8 cellular contexts compared by ENCODE assay signal in the genomic region with DNA sequence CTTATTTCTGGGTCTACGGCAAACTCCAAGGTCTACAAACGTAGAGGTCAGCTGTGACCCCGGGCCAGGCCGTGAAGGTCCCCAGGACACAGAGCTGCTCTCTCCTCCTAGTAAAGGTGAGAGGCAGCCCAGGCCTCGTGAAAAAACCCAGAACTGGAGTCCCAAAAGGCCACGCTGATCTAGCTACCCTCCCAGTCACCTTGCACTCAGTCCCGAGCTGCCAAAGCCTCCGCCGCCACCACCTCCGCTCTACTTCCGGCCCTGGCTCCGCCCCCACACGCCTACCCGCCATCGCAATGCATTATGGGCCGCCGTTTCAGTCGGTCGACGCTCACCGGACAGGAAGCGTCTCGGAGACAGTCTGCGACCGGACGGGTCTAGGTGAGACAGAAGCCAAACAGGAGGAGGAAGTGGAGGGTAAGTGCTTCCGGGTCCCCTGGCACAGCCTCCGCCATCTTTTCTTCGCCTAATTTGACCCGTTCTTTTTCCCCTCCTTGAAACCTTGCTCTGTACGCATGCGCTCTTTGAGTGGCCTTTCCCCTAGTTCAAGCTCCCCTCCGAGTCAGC. TPM values are rescaled to one million over a fixed set of nuclear protein-coding genes. Genes with fewer than 3 reads are reported as not detected.
DNase-seq lines count a peak whose midpoint lies in the region; ATAC-seq and TF ChIP-seq lines count a peak whose summit lies in the region.

A gene with protein sequence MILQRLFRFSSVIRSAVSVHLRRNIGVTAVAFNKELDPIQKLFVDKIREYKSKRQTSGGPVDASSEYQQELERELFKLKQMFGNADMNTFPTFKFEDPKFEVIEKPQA (minus strand): TSS at position 251 of the 567 bp plus-strand sequence. CDS start 5,110 bp downstream, outside the sequence.
A gene (plus strand): TSS at position 319 of the 567 bp plus-strand sequence. CDS start 6,627 bp downstream, outside the sequence.

- H3K36me3 Mint-ChIP-seq in activated CD8-positive, alpha-beta memory T cell treated with anti-CD3 and anti-CD28 coated beads, Interleukin-2, amount 10 ng/mL, durations not matched to agents 7 days and 5 days, result peaks cover 3% of the 10 kb centered on the region
- H3K36me3 Mint-ChIP-seq in endodermal cell (ENCODE audit: low read depth), result peaks cover 6% of the 10 kb centered on the region

- peaks cover 4% of the 10 kb centered on the region for H3K79me1 ChIP-seq in mesendoderm (ENCODE audit: low read length)

- peak within 1 kb of the TSS; percentile 95 for H3K27ac ChIP-seq in endodermal cell (ENCODE audit: low read depth, low read length)
- peak within 1 kb of the TSS; percentile 99 for H3K27ac ChIP-seq in mesendoderm (ENCODE audit: low read depth, low read length)

- H2BK15ac ChIP-seq in mesendoderm (replicated peaks; ENCODE audit: low read depth), result no peak within 1 kb of the TSS

- H3K4ac ChIP-seq in mesendoderm (ENCODE audit: low read depth, low read length), result peak within 1 kb of the TSS; percentile 72

- H3K56ac ChIP-seq in mesendoderm (ENCODE audit: low read length), result peak within 1 kb of the TSS; percentile 100

- CTCF ChIA-PET in activated CD8-positive, alpha-beta memory T cell treated with anti-CD3 and anti-CD28 coated beads, Interleukin-2, amount 10 ng/mL, durations not matched to agents 7 days and 5 days (lab: Charles Lee), result interaction anchor here (0.8 to 2.3 kb wide), 6 partner anchors 10 to 312 kb away, joined by 3 to 16 read pairs (median 3); no protein-coding TSS in a partner anchor

- peak within 1 kb of the TSS; percentile 82 for H3K23ac ChIP-seq in mesendoderm (ENCODE audit: low read length)

- no peaks in the 10 kb centered on the region for H3K9me3 Mint-ChIP-seq in activated CD8-positive, alpha-beta memory T cell treated with anti-CD3 and anti-CD28 coated beads, Interleukin-2, amount 10 ng/mL, durations not matched to agents 7 days and 5 days (ENCODE audit: low read depth)
- H3K9me3 Mint-ChIP-seq in endodermal cell, result no peaks in the 10 kb centered on the region

- no peak within 1 kb of the TSS for H2AK5ac ChIP-seq in mesendoderm (ENCODE audit: low read length)

- ATAC-seq in GM21381 (IDR thresholded peaks at IDR 0.05; ENCODE audit: unreplicated experiment), result peak; percentile 87
- peak; percentile 94 for ATAC-seq in activated CD8-positive, alpha-beta memory T cell treated with anti-CD3 and anti-CD28 coated beads, Interleukin-2, amount 10 ng/mL, durations not matched to agents 7 days and 5 days

- peak within 1 kb of the TSS; percentile 98 for H4K5ac ChIP-seq in mesendoderm (ENCODE audit: low read length)

- H3K4me2 ChIP-seq in mesendoderm (ENCODE audit: low read length), result peak within 1 kb of the TSS; percentile 96

- peak within 1 kb of the TSS; percentile 95 for H3K4me3 Mint-ChIP-seq in activated CD8-positive, alpha-beta memory T cell treated with anti-CD3 and anti-CD28 coated beads, Interleukin-2, amount 10 ng/mL, durations not matched to agents 7 days and 5 days
- H3K4me3 Mint-ChIP-seq in endodermal cell, result peak within 1 kb of the TSS; percentile 97

- H3K27me3 Mint-ChIP-seq in activated CD8-positive, alpha-beta memory T cell treated with anti-CD3 and anti-CD28 coated beads, Interleukin-2, amount 10 ng/mL, durations not matched to agents 7 days and 5 days, result no peaks in the 10 kb centered on the region
- no peaks in the 10 kb centered on the region for H3K27me3 Mint-ChIP-seq in endodermal cell (ENCODE audit: insufficient read depth)

- TF ChIP-seq CTCF in endodermal cell (conservative IDR thresholded peaks at IDR 0.05), result no peak

- H3K9me3 ChIP-seq in NT2/D1 (ENCODE audit: insufficient read depth, low read length) (no peaks in the 10 kb centered on the region), endodermal cell (ENCODE audit: control insufficient read depth, low read length) (no peaks in the 10 kb centered on the region)

- H3K4me1 ChIP-seq in NT2/D1 (ENCODE audit: insufficient read depth, insufficient read length) (no peaks in the 10 kb centered on the region), endodermal cell (ENCODE audit: control insufficient read depth, insufficient read depth, low read length) (no peaks in the 10 kb centered on the region), mesendoderm (ENCODE audit: control insufficient read depth, low read depth, low read length) (no peaks in the 10 kb centered on the region)

- peak within 1 kb of the TSS; percentile 78 for H3K18ac ChIP-seq in mesendoderm (ENCODE audit: low read length)

- H3K4me3 ChIP-seq in NT2/D1 (ENCODE audit: insufficient read length, low read depth) (peak within 1 kb of the TSS; percentile 91), endodermal cell (ENCODE audit: low read length) (peak within 1 kb of the TSS; percentile 98), mesendoderm (ENCODE audit: low read length) (peak within 1 kb of the TSS; percentile 98)

- H4K8ac ChIP-seq in mesendoderm (ENCODE audit: low read depth, low read length), result no peak within 1 kb of the TSS

- H2BK120ac ChIP-seq in mesendoderm (ENCODE audit: low read depth, low read length), result peak within 1 kb of the TSS; percentile 40

- peak within 1 kb of the TSS; percentile 96 for H3K9ac ChIP-seq in NT2/D1 (ENCODE audit: insufficient read length, low read depth)
- peak within 1 kb of the TSS; percentile 91 for H3K9ac ChIP-seq in endodermal cell (ENCODE audit: extremely low read depth, low read length, poor library complexity, severe bottlenecking)
- peak within 1 kb of the TSS; percentile 99 for H3K9ac ChIP-seq in mesendoderm (ENCODE audit: low read length)

- H3K27me3 ChIP-seq in NT2/D1 (ENCODE audit: insufficient read depth, insufficient read length) (no peaks in the 10 kb centered on the region), endodermal cell (ENCODE audit: control insufficient read depth, insufficient read depth, low read length, poor library complexity, severe bottlenecking) (no peaks in the 10 kb centered on the region), mesendoderm (ENCODE audit: insufficient read depth, low read length, poor library complexity) (no peaks in the 10 kb centered on the region)

- peak within 1 kb of the TSS; percentile 100 for H3K27ac Mint-ChIP-seq in activated CD8-positive, alpha-beta memory T cell treated with anti-CD3 and anti-CD28 coated beads, Interleukin-2, amount 10 ng/mL, durations not matched to agents 7 days and 5 days
- H3K27ac Mint-ChIP-seq in endodermal cell, result peak within 1 kb of the TSS; percentile 100

- H3K36me3 ChIP-seq in NT2/D1 (ENCODE audit: insufficient read depth, insufficient read length, low read length) (peaks cover 30% of the 10 kb centered on the region), endodermal cell (ENCODE audit: control insufficient read depth, insufficient read depth, low read length) (peaks cover 15% of the 10 kb centered on the region), mesendoderm (ENCODE audit: control insufficient read depth, insufficient read depth, low read length) (no peaks in the 10 kb centered on the region)

- WGBS in endodermal cell (ENCODE audit: insufficient coverage in 1 of 2, insufficient read length in 1 of 2), 2 experiments, result 0% methylated on average over 7 to 33 of the region's 33 CpGs
- no CpG with 5 or more reads among the region's 33 CpGs for WGBS in mesendoderm (ENCODE audit: extremely low coverage, insufficient coverage, low lambda C conversion rate)

- H2BK5ac ChIP-seq in mesendoderm (ENCODE audit: low read length), result peak within 1 kb of the TSS; percentile 99

- DNase-seq in COR-L47 (lab: John Stamatoyannopoulos, UW) (peak; percentile 96), HUDEP-2 (lab: John Stamatoyannopoulos, UW; ENCODE audit: unreplicated experiment in 76 of 76) (peak; percentile 80 to 99 (median 98)), NT2/D1 (ENCODE audit: low read depth, low spot score) (peak; percentile 99), endodermal cell (peak; percentile 98), mesendoderm (peak; percentile 100)
- DNase-seq in activated CD8-positive, alpha-beta memory T cell treated with anti-CD3 and anti-CD28 coated beads, Interleukin-2, amount 10 ng/mL, durations not matched to agents 7 days and 5 days, result peak; percentile 98
- peak; percentile 98 for DNase-seq in stimulated activated CD8-positive, alpha-beta memory T cell treated with anti-CD3 and anti-CD28 coated beads, Interleukin-15, amount 100 ng/mL, for 1 hour (ENCODE audit: low read depth)

- peaks cover 39% of the 10 kb centered on the region for H3K79me2 ChIP-seq in mesendoderm (ENCODE audit: control insufficient read depth, insufficient read depth, low read length)

- H3K4me1 Mint-ChIP-seq in activated CD8-positive, alpha-beta memory T cell treated with anti-CD3 and anti-CD28 coated beads, Interleukin-2, amount 10 ng/mL, durations not matched to agents 7 days and 5 days, result peaks cover 37% of the 10 kb centered on the region
- peaks cover 18% of the 10 kb centered on the region for H3K4me1 Mint-ChIP-seq in endodermal cell

RNA-seq across cellular contexts. Expression of the first gene that starts in this region (rescaled TPM):
- 100 to 1,000 TPM; 114 to 131 TPM for total RNA-seq in activated CD8-positive, alpha-beta memory T cell treated with anti-CD3 and anti-CD28 coated beads, Interleukin-2, amount 10 ng/mL, durations not matched to agents 7 days and 5 days
- 100 to 1,000 TPM; 126 to 131 TPM for total RNA-seq in endodermal cell
- polyA plus RNA-seq in endodermal cell (2013, experiment 1 of 2), result 211 TPM
- polyA plus RNA-seq in endodermal cell (2013, experiment 2 of 2), result 212 TPM
- 323 TPM for polyA plus RNA-seq in mesendoderm (2013, experiment 1 of 2)
- 316 TPM for polyA plus RNA-seq in mesendoderm (2013, experiment 2 of 2)

RNA-seq across cellular contexts. Expression of the second gene that starts in this region (rescaled TPM):
- 10 to 100 TPM; 23.9 to 27.1 TPM for total RNA-seq in activated CD8-positive, alpha-beta memory T cell treated with anti-CD3 and anti-CD28 coated beads, Interleukin-2, amount 10 ng/mL, durations not matched to agents 7 days and 5 days
- total RNA-seq in endodermal cell, result 10 to 100 TPM; 30.4 to 35.3 TPM
- polyA plus RNA-seq in endodermal cell (2013, experiment 1 of 2), result 32.3 TPM
- 33.4 TPM for polyA plus RNA-seq in endodermal cell (2013, experiment 2 of 2)
- 20.7 TPM for polyA plus RNA-seq in mesendoderm (2013, experiment 1 of 2)
- polyA plus RNA-seq in mesendoderm (2013, experiment 2 of 2), result 20.8 TPM

Comparison
In these comparisons a context has a peak if more than half of its experiments do, and no peak if none do; other contexts are left out.
1. Peak in every context shown above with its lines: DNase-seq, ATAC-seq, H3K4me3 ChIP-seq and H3K27ac ChIP-seq.